Comparison of ENCODE assay signal across 17 cellular contexts in genomic region chr20:6613280-6613861, GRCh38.
A peak's percentile ranks its signal among the peaks of the same experiment; 100 is the strongest.
DNase-seq lines count a peak whose midpoint lies in the region; ATAC-seq lines count a peak whose summit lies in the region.
"Had no signal": no experiment of that assay in that cellular context is flagged by ENCODE, and none has a peak within 500 bp of the region (broad histone marks: within the 10 kb centered on the region; RNA-seq: fewer than 3 reads in every experiment).

No MANE protein-coding gene starts in this region.

- peaks cover 3% of the 10 kb centered on the region for H3K9me3 Mint-ChIP-seq in activated CD4-positive, alpha-beta T cell treated with anti-CD3 and anti-CD28 coated beads, Interleukin-2, amount 10 ng/mL, durations not matched to agents 24 days and 14 days
- H3K9me3 Mint-ChIP-seq in T-helper 2 cell treated with Interferon-gamma antibody and Interleukin-4, amounts not matched to agents 5 μg/mL and 100 μg/mL, for 36 hours = peaks cover 14% of the 10 kb centered on the region

- peak; percentile 59 for ATAC-seq in GM19025 (IDR thresholded peaks at IDR 0.05; ENCODE audit: low read depth, unreplicated experiment)
- ATAC-seq in HG03097 (IDR thresholded peaks at IDR 0.05; ENCODE audit: low FRiP score, unreplicated experiment) = peak; percentile 79
- ATAC-seq: activated CD4-positive, alpha-beta T cell treated with anti-CD3 and anti-CD28 coated beads for 36 hours had no signal

- DNase-seq in RKO (ENCODE audit: low spot score) (peak; percentile 16), renal cortical epithelial cell (ENCODE audit: low read depth) (peak; percentile 46), T-helper 2 cell (no peak)
- DNase-seq in activated CD4-positive, alpha-beta T cell treated with anti-CD3 and anti-CD28 coated beads, Interleukin-2, amount 10 ng/mL, durations not matched to agents 24 days and 14 days = no peak
- no peak for DNase-seq in T-helper 2 cell treated with Interferon-gamma antibody and Interleukin-4, amounts not matched to agents 5 μg/mL and 100 μg/mL, for 36 hours (ENCODE audit: low spot score)
- DNase-seq: activated CD4-positive, alpha-beta T cell treated with anti-CD3 and anti-CD28 coated beads for 36 hours; hippocampal formation; Karpas-422; NCI-H345; posterior cingulate gyrus; stimulated activated CD4-positive, alpha-beta T cell treated with anti-CD3 and anti-CD28 coated beads, Interleukin-2, amount 100 ng/mL, for 24 hours; stimulated activated naive CD4-positive, alpha-beta T cell treated with Interleukin-2 at 50 U/mL for 16 hours had no signal

- H3K27ac Mint-ChIP-seq in activated CD4-positive, alpha-beta T cell treated with anti-CD3 and anti-CD28 coated beads, Interleukin-2, amount 10 ng/mL, durations not matched to agents 24 days and 14 days = no peak overlapping the region
- H3K27ac Mint-ChIP-seq in T-helper 2 cell treated with Interferon-gamma antibody and Interleukin-4, amounts not matched to agents 5 μg/mL and 100 μg/mL, for 36 hours = no peak overlapping the region
- H3K27ac Mint-ChIP-seq: activated CD4-positive, alpha-beta T cell treated with anti-CD3 and anti-CD28 coated beads for 36 hours; activated T-helper 1 cell treated with anti-CD3 and anti-CD28 coated beads, Interleukin-12 subunit alpha, Interleukin-12 subunit beta, Interleukin-2, Interleukin-4 antibody, amounts not matched to agents 30 ng/mL and 10 ng/mL and 1 ng/mL, durations not matched to agents 14 hours and 24 hours and 36 hours; CD14-positive monocyte; memory B cell had no signal

- H3K4me3 Mint-ChIP-seq in activated CD4-positive, alpha-beta T cell treated with anti-CD3 and anti-CD28 coated beads, Interleukin-2, amount 10 ng/mL, durations not matched to agents 24 days and 14 days = no peak overlapping the region
- H3K4me3 Mint-ChIP-seq in T-helper 2 cell treated with Interferon-gamma antibody and Interleukin-4, amounts not matched to agents 5 μg/mL and 100 μg/mL, for 36 hours = no peak overlapping the region
- H3K4me3 Mint-ChIP-seq: activated CD4-positive, alpha-beta T cell treated with anti-CD3 and anti-CD28 coated beads for 36 hours; activated T-helper 1 cell treated with anti-CD3 and anti-CD28 coated beads, Interleukin-12 subunit alpha, Interleukin-12 subunit beta, Interleukin-2, Interleukin-4 antibody, amounts not matched to agents 30 ng/mL and 10 ng/mL and 1 ng/mL, durations not matched to agents 14 hours and 24 hours and 36 hours; CD14-positive monocyte; memory B cell had no signal

- intact Hi-C loops in activated CD4-positive, alpha-beta T cell treated with anti-CD3 and anti-CD28 coated beads, Interleukin-2, amount 10 ng/mL, durations not matched to agents 24 days and 14 days (cut with micrococcal nuclease) = no loop called here

- no peaks in the 10 kb centered on the region for H3K27me3 Mint-ChIP-seq in activated CD4-positive, alpha-beta T cell treated with anti-CD3 and anti-CD28 coated beads, Interleukin-2, amount 10 ng/mL, durations not matched to agents 24 days and 14 days
- H3K27me3 Mint-ChIP-seq in T-helper 2 cell treated with Interferon-gamma antibody and Interleukin-4, amounts not matched to agents 5 μg/mL and 100 μg/mL, for 36 hours (ENCODE audit: low read depth) = no peaks in the 10 kb centered on the region
- H3K27me3 Mint-ChIP-seq: activated CD4-positive, alpha-beta T cell treated with anti-CD3 and anti-CD28 coated beads for 36 hours; memory B cell had no signal

- H3K36me3 Mint-ChIP-seq in activated CD4-positive, alpha-beta T cell treated with anti-CD3 and anti-CD28 coated beads, Interleukin-2, amount 10 ng/mL, durations not matched to agents 24 days and 14 days (ENCODE audit: low read depth) = no peaks in the 10 kb centered on the region
- H3K36me3 Mint-ChIP-seq in T-helper 2 cell treated with Interferon-gamma antibody and Interleukin-4, amounts not matched to agents 5 μg/mL and 100 μg/mL, for 36 hours (ENCODE audit: low read depth) = no peaks in the 10 kb centered on the region
- H3K36me3 Mint-ChIP-seq: CD14-positive monocyte had no signal

- no peaks in the 10 kb centered on the region for H3K4me1 Mint-ChIP-seq in activated CD4-positive, alpha-beta T cell treated with anti-CD3 and anti-CD28 coated beads, Interleukin-2, amount 10 ng/mL, durations not matched to agents 24 days and 14 days
- no peaks in the 10 kb centered on the region for H3K4me1 Mint-ChIP-seq in T-helper 2 cell treated with Interferon-gamma antibody and Interleukin-4, amounts not matched to agents 5 μg/mL and 100 μg/mL, for 36 hours (ENCODE audit: low read depth)
- H3K4me1 Mint-ChIP-seq: activated CD4-positive, alpha-beta T cell treated with anti-CD3 and anti-CD28 coated beads for 36 hours; CD14-positive monocyte; memory B cell had no signal

Comparison
In these comparisons a context has a peak if more than half of its experiments do, and no peak if none do; other contexts are left out.
1. DNase-seq: peak in RKO (single experiment) and renal cortical epithelial cell (single experiment); none in activated CD4-positive, alpha-beta T cell treated with anti-CD3 and anti-CD28 coated beads, Interleukin-2, amount 10 ng/mL, durations not matched to agents 24 days and 14 days (single experiment), T-helper 2 cell treated with Interferon-gamma antibody and Interleukin-4, amounts not matched to agents 5 μg/mL and 100 μg/mL, for 36 hours (single experiment) and T-helper 2 cell (0 of 5).